Comparison of ENCODE assay signal across 8 cellular contexts in the genomic region with DNA sequence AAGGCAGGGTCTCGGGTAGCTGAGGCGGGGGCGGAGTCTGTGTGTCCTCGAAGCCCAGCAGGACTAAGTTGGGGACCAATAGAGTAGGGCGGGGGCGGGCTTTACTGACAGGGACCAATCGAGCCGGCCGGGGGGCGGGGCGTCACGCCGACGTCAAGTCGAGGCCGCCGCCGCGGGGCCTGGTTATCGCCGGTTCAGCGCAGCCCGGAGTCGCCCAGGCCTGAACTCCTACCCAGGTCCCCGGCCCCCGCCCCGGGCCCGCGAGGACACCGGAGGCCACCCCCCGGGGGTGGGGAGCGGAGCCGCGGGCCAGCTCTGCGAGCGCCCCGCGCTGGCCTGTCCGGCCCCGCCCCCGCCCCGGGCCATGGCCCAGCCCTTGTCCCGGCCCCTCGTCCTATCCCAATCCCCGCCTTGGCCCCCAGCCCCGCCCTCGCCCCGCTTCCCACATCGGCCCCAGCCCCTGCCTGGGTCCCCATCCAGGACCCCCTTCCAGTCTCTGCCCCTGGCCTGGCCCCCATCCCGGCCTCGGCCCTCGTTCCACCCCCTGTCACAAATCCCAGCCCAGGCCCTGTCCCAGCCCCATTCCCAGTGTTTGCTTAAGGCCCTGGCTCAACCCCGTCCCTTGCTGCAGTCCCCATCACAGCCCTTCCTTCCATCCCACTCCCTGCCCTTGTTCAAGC. TPM values are rescaled to one million over a fixed set of nuclear protein-coding genes. Genes with fewer than 3 reads are reported as not detected.
DNase-seq lines count a peak whose midpoint lies in the region; ATAC-seq and TF ChIP-seq lines count a peak whose summit lies in the region.

A gene with protein sequence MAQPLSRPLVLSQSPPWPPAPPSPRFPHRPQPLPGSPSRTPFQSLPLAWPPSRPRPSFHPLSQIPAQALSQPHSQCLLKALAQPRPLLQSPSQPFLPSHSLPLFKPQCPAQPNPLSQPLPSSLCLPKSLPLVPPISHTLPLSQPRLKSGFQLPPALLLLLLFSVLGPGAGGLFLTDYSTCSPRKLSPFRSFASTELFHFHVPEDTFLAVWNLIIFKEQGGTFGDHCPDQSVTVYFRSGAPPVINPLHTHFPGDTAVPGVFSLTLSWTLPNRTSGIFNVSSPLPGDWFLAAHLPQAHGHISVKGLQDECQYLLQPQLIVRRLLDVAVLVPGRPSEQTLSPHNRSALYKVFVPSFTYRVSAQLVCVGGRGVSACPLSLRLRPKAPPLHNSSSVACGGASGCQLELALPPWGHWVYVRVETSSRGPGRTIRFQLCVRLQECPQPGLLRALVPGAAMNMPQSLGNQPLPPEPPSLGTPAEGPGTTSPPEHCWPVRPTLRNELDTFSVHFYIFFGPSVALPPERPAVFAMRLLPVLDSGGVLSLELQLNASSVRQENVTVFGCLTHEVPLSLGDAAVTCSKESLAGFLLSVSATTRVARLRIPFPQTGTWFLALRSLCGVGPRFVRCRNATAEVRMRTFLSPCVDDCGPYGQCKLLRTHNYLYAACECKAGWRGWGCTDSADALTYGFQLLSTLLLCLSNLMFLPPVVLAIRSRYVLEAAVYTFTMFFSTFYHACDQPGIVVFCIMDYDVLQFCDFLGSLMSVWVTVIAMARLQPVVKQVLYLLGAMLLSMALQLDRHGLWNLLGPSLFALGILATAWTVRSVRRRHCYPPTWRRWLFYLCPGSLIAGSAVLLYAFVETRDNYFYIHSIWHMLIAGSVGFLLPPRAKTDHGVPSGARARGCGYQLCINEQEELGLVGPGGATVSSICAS (plus strand): TSS at position 145 of the 680 bp plus-strand sequence. CDS start 220 bp downstream, at position 365.

- intact Hi-C loops in prostate gland (cut with DNase I) = loop anchor here (5.0 kb wide), 1 partner anchor 53 kb away; no protein-coding TSS in a partner anchor

- H3K4me3 ChIP-seq in GM12864 (ENCODE audit: low read depth, low read length) (peak within 1 kb of the TSS; percentile 80), right atrium auricular region (peak within 1 kb of the TSS; percentile 51 to 72), prostate gland (peak within 1 kb of the TSS; percentile 73 to 99)

- ATAC-seq in HG02840 (IDR thresholded peaks at IDR 0.05; ENCODE audit: low FRiP score, unreplicated experiment) = peak; percentile 72

- H3K9me3 ChIP-seq in right atrium auricular region (no peaks in the 10 kb centered on the region), prostate gland (no peaks in the 10 kb centered on the region)

- H3K4me1 ChIP-seq in right atrium auricular region = peaks cover 0 to 49% of the 10 kb centered on the region in 2 donors
- H3K4me1 ChIP-seq in prostate gland (replicated peaks) = peaks cover 35% of the 10 kb centered on the region

- H3K27me3 ChIP-seq in right atrium auricular region = no peaks in the 10 kb centered on the region
- no peaks in the 10 kb centered on the region for H3K27me3 ChIP-seq in prostate gland (replicated peaks; ENCODE audit: insufficient read depth)

- H3K36me3 ChIP-seq in right atrium auricular region = no peaks in the 10 kb centered on the region
- no peaks in the 10 kb centered on the region for H3K36me3 ChIP-seq in prostate gland

- DNase-seq in GM12864 (ENCODE audit: low read depth) = peak; percentile 66
- peak; percentile 96 for DNase-seq in NCI-H146 (lab: John Stamatoyannopoulos, UW)
- DNase-seq in T-helper 1 cell = peak; percentile 91 to 96 (median 93)
- DNase-seq in amniotic stem cell (lab: John Stamatoyannopoulos, UW) = peak; percentile 93
- DNase-seq in right atrium auricular region (ENCODE audit: low spot score) = peak; percentile 99
- peak; percentile 99 for DNase-seq in prostate gland (ENCODE audit: low spot score)
- DNase-seq in ureter (ENCODE audit: low spot score) = peak; percentile 97

- H3K27ac ChIP-seq in right atrium auricular region = peak within 1 kb of the TSS; percentile 89 to 95
- H3K27ac ChIP-seq in prostate gland = peak within 1 kb of the TSS; percentile 89 to 99

- TF ChIP-seq CTCF in GM12864 (IDR thresholded peaks at IDR 0.05; ENCODE audit: low read depth, low read length, missing control alignments) (no peak), right atrium auricular region (IDR thresholded peaks at IDR 0.05) (no peak), prostate gland (IDR thresholded peaks at IDR 0.05) (peak in 1 of 4 experiments; percentile 10)

- peak; percentile 70 for TF ChIP-seq POLR2A in prostate gland (IDR thresholded peaks at IDR 0.05)

- WGBS in prostate gland = under 1% methylated on average over 41 of the region's 53 CpGs

RNA-seq across cellular contexts. Expression of the gene that starts here (rescaled TPM):
- total RNA-seq in right atrium auricular region (10 to 100 TPM; 10.3 TPM), prostate gland (10 to 100 TPM; 15.8 to 25.9 TPM), ureter (32.3 TPM)

Comparison
In these comparisons a context has a peak if more than half of its experiments do, and no peak if none do; other contexts are left out.
1. Peak in every context shown above with its lines: DNase-seq, ATAC-seq, H3K4me3 ChIP-seq and H3K27ac ChIP-seq.